22 cellular contexts compared by ENCODE assay signal in genomic region chr11:76916712-76917111, GRCh38. TPM values are rescaled to one million over a fixed set of nuclear protein-coding genes. Genes with fewer than 3 reads are reported as not detected.
DNase-seq lines count a peak whose midpoint lies in the region; ATAC-seq, FAIRE-seq and TF ChIP-seq lines count a peak whose summit lies in the region.
"Had no signal": no experiment of that assay in that cellular context is flagged by ENCODE, and none has a peak within 500 bp of the region (broad histone marks: within the 10 kb centered on the region; RNA-seq: fewer than 3 reads in every experiment).

No MANE protein-coding gene starts in this region.

- ATAC-seq in HG02885 (IDR thresholded peaks at IDR 0.05; ENCODE audit: poor library complexity, unreplicated experiment) (no peak), T-cell (replicated peaks in 1 of 4) (no peak)

- TF ChIP-seq RAD21 in H1 (IDR thresholded peaks at IDR 0.05 in 1 of 2, conservative IDR thresholded peaks at IDR 0.05 in 1 of 2; ENCODE audit: low read depth in 2 of 2, low read length in 2 of 2), result no peak

- H3K79me1 ChIP-seq in H1 (ENCODE audit: low read depth, low read length), result no peaks in the 10 kb centered on the region
- H3K79me1 ChIP-seq in mesendoderm (ENCODE audit: low read length), result no peaks in the 10 kb centered on the region

- DNase-seq in GM12892 (ENCODE audit: insufficient read length) (no peak), LNCaP clone FGC (ENCODE audit: low read depth) (peak; percentile 42), H1 (ENCODE audit: low read depth in 1 of 2, low spot score in 2 of 2) (no peak), mesendoderm (no peak), NCI-H345 (lab: John Stamatoyannopoulos, UW) (no peak), T-cell (no peak)
- DNase-seq: BE2C; CD4-positive, alpha-beta memory T cell; DMS153; DMS79 treated with DMSO at 0.1 percent for 48 hours; EL; GOT3; HFFc6 had no signal

- H3K9ac ChIP-seq in H1 (replicated peaks in 1 of 4; ENCODE audit: extremely low read depth in 1 of 4, low read depth in 3 of 4, low read length in 3 of 4) (no peak overlapping the region), mesendoderm (ENCODE audit: low read length) (no peak overlapping the region)

- H3K27me3 ChIP-seq in H1 (replicated peaks in 1 of 4; ENCODE audit: control insufficient read depth in 3 of 4, extremely low read depth in 1 of 4, insufficient read depth in 3 of 4, low read length in 3 of 4), result no peaks in the 10 kb centered on the region
- H3K27me3 ChIP-seq in mesendoderm (ENCODE audit: insufficient read depth, low read length, poor library complexity), result no peaks in the 10 kb centered on the region
- H3K27me3 ChIP-seq: BE2C had no signal

- H3K18ac ChIP-seq in H1 (ENCODE audit: extremely low read depth, low read length) (no peak overlapping the region), mesendoderm (ENCODE audit: low read length) (no peak overlapping the region)

- H4K20me1 ChIP-seq in H1 (replicated peaks in 1 of 2; ENCODE audit: control insufficient read depth in 1 of 2, insufficient read depth in 2 of 2, low read length in 2 of 2), result no peaks in the 10 kb centered on the region

- peaks cover 10 to 14% (median 11%) of the 10 kb centered on the region in 3 donors for H3K4me1 Mint-ChIP-seq in T-cell

- TF ChIP-seq POLR2A in GM12892 (IDR thresholded peaks at IDR 0.05; ENCODE audit: low read depth, low read length) (no peak), H1 (IDR thresholded peaks at IDR 0.05; ENCODE audit: control extremely low read depth in 1 of 2, low read depth in 2 of 2, low read length in 2 of 2) (no peak)

- H2BK5ac ChIP-seq in H1 (ENCODE audit: low read depth, low read length) (no peak overlapping the region), mesendoderm (ENCODE audit: low read length) (no peak overlapping the region)

- peaks cover 0 to 2% (median 0%) of the 10 kb centered on the region in 4 experiments; a peak in 2 of 7 replicates for H3K4me1 ChIP-seq in H1 (replicated peaks in 1 of 4; ENCODE audit: control insufficient read depth in 3 of 4, insufficient read depth in 4 of 4, low read length in 3 of 4)
- no peaks in the 10 kb centered on the region for H3K4me1 ChIP-seq in mesendoderm (ENCODE audit: control insufficient read depth, low read depth, low read length)

- H2BK120ac ChIP-seq in H1 (replicated peaks; ENCODE audit: low read depth, low read length) (no peak overlapping the region), mesendoderm (ENCODE audit: low read depth, low read length) (no peak overlapping the region)

- H4K91ac ChIP-seq in H1 (replicated peaks; ENCODE audit: insufficient read length, low read length), result no peak overlapping the region

- FAIRE-seq in GM12892 (lab: Jason Lieb, UNC) (peak; percentile 61), H1 (lab: Jason Lieb, UNC) (no peak)
- FAIRE-seq: A204.1, D721Med, G401.6, GM12891 had no signal

- H3K4ac ChIP-seq in H1 (replicated peaks; ENCODE audit: insufficient read length, low read depth, low read length), result no peak overlapping the region
- no peak overlapping the region for H3K4ac ChIP-seq in mesendoderm (ENCODE audit: low read depth, low read length)

- no peak overlapping the region for H3K4me3 Mint-ChIP-seq in T-cell
- H3K4me3 Mint-ChIP-seq: HFFc6, IgD-negative memory B cell had no signal

- no peak overlapping the region for H2AFZ ChIP-seq in H1 (ENCODE audit: low read length)

- no peaks in the 10 kb centered on the region for H3K36me3 ChIP-seq in H1 (ENCODE audit: control insufficient read depth in 2 of 4, insufficient read depth in 4 of 4, low read length in 3 of 4)
- no peaks in the 10 kb centered on the region for H3K36me3 ChIP-seq in mesendoderm (ENCODE audit: control insufficient read depth, insufficient read depth, low read length)
- H3K36me3 ChIP-seq: BE2C, HAP-1 had no signal

- no peak overlapping the region for H3K14ac ChIP-seq in H1 (ENCODE audit: insufficient read length)

- H2BK12ac ChIP-seq in H1 (ENCODE audit: low read depth, low read length), result 0 out of 2 replicates have a peak overlapping the region, but pooled peaks have one; percentile 27

- no peak overlapping the region for H4K8ac ChIP-seq in H1 (ENCODE audit: extremely low read depth, insufficient read depth, low read length)
- no peak overlapping the region for H4K8ac ChIP-seq in mesendoderm (ENCODE audit: low read depth, low read length)

- no peak overlapping the region for H2BK20ac ChIP-seq in H1 (ENCODE audit: low read length)

- CTCF ChIA-PET in H1 (lab: Charles Lee; ENCODE audit: partially characterized antibody) (interaction anchor here (0.6 to 6.3 kb wide), 10 partner anchors 107 to 194 kb away, joined by 3 to 92 read pairs (median 8); partner anchors contain the start of gene B3GNT6), T-cell (lab: Charles Lee) (interaction anchor here in 1 of 2 donors (0.6 kb wide), 1 partner anchor 57 kb away, joined by 3 read pairs; no protein-coding TSS in a partner anchor)

- no peak overlapping the region for H3K27ac Mint-ChIP-seq in T-cell
- H3K27ac Mint-ChIP-seq: HFFc6 had no signal

- H2AK5ac ChIP-seq in H1 (ENCODE audit: low read depth, low read length) (no peak overlapping the region), mesendoderm (ENCODE audit: low read length) (no peak overlapping the region)

- H4K5ac ChIP-seq in H1 (ENCODE audit: insufficient read length, low read depth, low read length) (no peak overlapping the region), mesendoderm (ENCODE audit: low read length) (no peak overlapping the region)

- H3K27me3 Mint-ChIP-seq in T-cell, result no peaks in the 10 kb centered on the region
- H3K27me3 Mint-ChIP-seq: CD4-positive, alpha-beta memory T cell; IgD-negative memory B cell had no signal

- TF ChIP-seq CTCF in LNCaP clone FGC (IDR thresholded peaks at IDR 0.05; ENCODE audit: control insufficient read depth, extremely low read depth, insufficient read depth) (no peak), H1 (IDR thresholded peaks at IDR 0.05; ENCODE audit: control extremely low read depth in 1 of 3, insufficient read depth in 1 of 3, low read depth in 1 of 3, low read length in 3 of 3) (no peak)

- POLR2A ChIA-PET in H1 (lab: Charles Lee; ENCODE audit: partially characterized antibody) (no interaction called here), T-cell (lab: Charles Lee) (no interaction called here)

- H3K4me3 ChIP-seq in LNCaP clone FGC (ENCODE audit: low read depth, low read length), result no peak overlapping the region
- no peak overlapping the region for H3K4me3 ChIP-seq in H1 (ENCODE audit: extremely low read depth in 1 of 4, insufficient read depth in 2 of 4, low read depth in 3 of 4, low read length in 4 of 4)
- no peak overlapping the region for H3K4me3 ChIP-seq in mesendoderm (ENCODE audit: low read length)
- H3K4me3 ChIP-seq: HAP-1 had no signal

- no peak for TF ChIP-seq EP300 in H1 (IDR thresholded peaks at IDR 0.05; ENCODE audit: borderline replicate concordance in 1 of 2, low read depth in 2 of 2, low read length in 2 of 2)

- no peak overlapping the region for H3K23ac ChIP-seq in H1 (ENCODE audit: insufficient read length)
- no peak overlapping the region for H3K23ac ChIP-seq in mesendoderm (ENCODE audit: low read length)

- H3K56ac ChIP-seq in H1 (replicated peaks; ENCODE audit: insufficient read length, low read depth, low read length) (no peak overlapping the region), mesendoderm (ENCODE audit: low read length) (no peak overlapping the region)

- H3K79me2 ChIP-seq in H1 (ENCODE audit: control insufficient read depth in 1 of 2, insufficient read depth in 2 of 2, low read length in 2 of 2), result no peaks in the 10 kb centered on the region
- no peaks in the 10 kb centered on the region for H3K79me2 ChIP-seq in mesendoderm (ENCODE audit: control insufficient read depth, insufficient read depth, low read length)

- H3K9me3 ChIP-seq in H1 (ENCODE audit: insufficient read depth in 2 of 2, low read depth in 1 of 2, low read length in 1 of 2), result no peaks in the 10 kb centered on the region
- H3K9me3 ChIP-seq: BE2C, HAP-1 had no signal

- H3K23me2 ChIP-seq in H1 (ENCODE audit: low read depth, low read length), result no peaks in the 10 kb centered on the region

- H3K36me3 Mint-ChIP-seq in T-cell, result no peaks in the 10 kb centered on the region
- H3K36me3 Mint-ChIP-seq: CD4-positive, alpha-beta memory T cell; IgD-negative memory B cell had no signal

- 86% methylated on average over 1 of the region's 1 CpG; no CpG with 5 or more reads in 1 of the 2 experiments for WGBS in H1 (ENCODE audit: extremely low coverage in 1 of 2, insufficient coverage in 1 of 2, insufficient read length in 1 of 2, insufficient replicate concordance in 2 of 2, low coverage in 1 of 2, low lambda C conversion rate in 2 of 2, missing lambda C conversion rate in 1 of 2), 2 experiments
- WGBS in mesendoderm (ENCODE audit: extremely low coverage, insufficient coverage, low lambda C conversion rate), result no CpG with 5 or more reads among the region's 1 CpG

- no peaks in the 10 kb centered on the region for H3K9me3 Mint-ChIP-seq in T-cell
- H3K9me3 Mint-ChIP-seq: CD4-positive, alpha-beta memory T cell; HFFc6; IgD-negative memory B cell had no signal

- H2BK15ac ChIP-seq in H1 (ENCODE audit: low read length), result no peak overlapping the region
- peak overlapping the region; percentile 8 for H2BK15ac ChIP-seq in mesendoderm (replicated peaks; ENCODE audit: low read depth)

- H3K4me2 ChIP-seq in H1 (ENCODE audit: insufficient read depth in 1 of 2, low read depth in 2 of 2, low read length in 2 of 2), result no peak overlapping the region
- H3K4me2 ChIP-seq in mesendoderm (ENCODE audit: low read length), result no peak overlapping the region

- H3K27ac ChIP-seq in H1 (ENCODE audit: low read depth, low read length), result no peak overlapping the region
- H3K27ac ChIP-seq in mesendoderm (ENCODE audit: low read depth, low read length), result no peak overlapping the region
- H3K27ac ChIP-seq: C4-2B, HL-60 had no signal

TF ChIP-seq in H1, 55 proteins besides CTCF, POLR2A, EP300 and RAD21 (continues in another document):
- TF ChIP-seq KDM5A (IDR thresholded peaks at IDR 0.05; ENCODE audit: low read length), result no peak
- TF ChIP-seq POLR2AphosphoS5 (IDR thresholded peaks at IDR 0.05; ENCODE audit: low read depth, low read length), result no peak
- TF ChIP-seq ATF3 (IDR thresholded peaks at IDR 0.05; ENCODE audit: insufficient read depth, low read depth, low read length), result no peak

RNA-seq across cellular contexts. Expression of gene ACER3, which starts 56.0 kb away (rescaled TPM):
- polyA plus RNA-seq in GM12892 (2012; ENCODE audit: missing spikeins), result 4.8 TPM
- 16.2 and 17.1 TPM in 2 replicates for total RNA-seq in H1 (2021; fragmentation: NEBNext Ultra II Directional; extraction: Animal tissue kit (Norgen Biotek cat#: 25700))
- 3.5 and 5.7 TPM in 2 replicates for polyA plus RNA-seq in H1 (2011; rRNA removed)
- polyA plus RNA-seq in H1 (2011; cell fraction: cytosol; rRNA removed), result 6.6 TPM
- 5.5 TPM for polyA plus RNA-seq in H1 (2011; cell fraction: nucleus; rRNA removed)
- 6.8 to 10.6 TPM (median 7.7 TPM) in 4 replicates for polyA plus RNA-seq in H1 (2012, experiment 1 of 2)
- 1.5 TPM for polyA plus RNA-seq in H1 (2012, experiment 2 of 2)
- 8.1 TPM for polyA plus RNA-seq in H1 (2013, experiment 1 of 2)
- polyA plus RNA-seq in H1 (2013, experiment 2 of 2), result 9.6 TPM
- polyA minus RNA-seq in H1 (2011; rRNA and poly(A)+ RNA removed), result 16.1 and 22.3 TPM in 2 replicates
- 10.6 TPM for polyA minus RNA-seq in H1 (2011; cell fraction: cytosol; rRNA and poly(A)+ RNA removed)
- 19.4 TPM for polyA minus RNA-seq in H1 (2011; cell fraction: nucleus; rRNA and poly(A)+ RNA removed)
- 9.5 TPM for polyA plus RNA-seq in mesendoderm (2013, experiment 1 of 2)
- polyA plus RNA-seq in mesendoderm (2013, experiment 2 of 2), result 9.0 TPM
- total RNA-seq in T-cell, result 1 to 10 TPM; 4.3 to 9.0 (median 5.2) TPM
